In genomic region chr1:182200025-182200814, GRCh38 we compare ENCODE assay signal across 1 cellular context.
A peak's percentile ranks its signal among the peaks of the same experiment; 100 is the strongest.
TF ChIP-seq lines count a peak whose summit lies in the region.

No MANE protein-coding gene starts in this region.

TF ChIP-seq in K562, 482 proteins besides CTCF, POLR2A, EP300 and RAD21 (continued from another document and continues in another):
- TF ChIP-seq, protein P1, sequence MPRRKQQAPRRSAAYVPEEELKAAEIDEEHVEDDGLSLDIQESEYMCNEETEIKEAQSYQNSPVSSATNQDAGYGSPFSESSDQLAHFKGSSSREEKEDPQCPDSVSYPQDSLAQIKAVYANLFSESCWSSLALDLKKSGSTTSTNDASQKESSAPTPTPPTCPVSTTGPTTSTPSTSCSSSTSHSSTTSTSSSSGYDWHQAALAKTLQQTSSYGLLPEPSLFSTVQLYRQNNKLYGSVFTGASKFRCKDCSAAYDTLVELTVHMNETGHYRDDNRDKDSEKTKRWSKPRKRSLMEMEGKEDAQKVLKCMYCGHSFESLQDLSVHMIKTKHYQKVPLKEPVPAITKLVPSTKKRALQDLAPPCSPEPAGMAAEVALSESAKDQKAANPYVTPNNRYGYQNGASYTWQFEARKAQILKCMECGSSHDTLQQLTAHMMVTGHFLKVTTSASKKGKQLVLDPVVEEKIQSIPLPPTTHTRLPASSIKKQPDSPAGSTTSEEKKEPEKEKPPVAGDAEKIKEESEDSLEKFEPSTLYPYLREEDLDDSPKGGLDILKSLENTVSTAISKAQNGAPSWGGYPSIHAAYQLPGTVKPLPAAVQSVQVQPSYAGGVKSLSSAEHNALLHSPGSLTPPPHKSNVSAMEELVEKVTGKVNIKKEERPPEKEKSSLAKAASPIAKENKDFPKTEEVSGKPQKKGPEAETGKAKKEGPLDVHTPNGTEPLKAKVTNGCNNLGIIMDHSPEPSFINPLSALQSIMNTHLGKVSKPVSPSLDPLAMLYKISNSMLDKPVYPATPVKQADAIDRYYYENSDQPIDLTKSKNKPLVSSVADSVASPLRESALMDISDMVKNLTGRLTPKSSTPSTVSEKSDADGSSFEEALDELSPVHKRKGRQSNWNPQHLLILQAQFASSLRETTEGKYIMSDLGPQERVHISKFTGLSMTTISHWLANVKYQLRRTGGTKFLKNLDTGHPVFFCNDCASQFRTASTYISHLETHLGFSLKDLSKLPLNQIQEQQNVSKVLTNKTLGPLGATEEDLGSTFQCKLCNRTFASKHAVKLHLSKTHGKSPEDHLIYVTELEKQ (CRISPR knock-in tag; IDR thresholded peaks at IDR 0.05): no peak
- TF ChIP-seq BCL6 (CRISPR knock-in tag; IDR thresholded peaks at IDR 0.05) (no peak), IRF1 (CRISPR knock-in tag; IDR thresholded peaks at IDR 0.05; ENCODE audit: borderline replicate concordance) (no peak), ZNF224 (CRISPR knock-in tag; IDR thresholded peaks at IDR 0.05) (no peak), LEF1 (IDR thresholded peaks at IDR 0.05) (peak; percentile 71), KLF13 (tag; IDR thresholded peaks at IDR 0.05; ENCODE audit: borderline replicate concordance, low read depth) (no peak), MCM7 (IDR thresholded peaks at IDR 0.05) (no peak), C11orf30 (IDR thresholded peaks at IDR 0.05; ENCODE audit: low read depth) (no peak), BRD4 (IDR thresholded peaks at IDR 0.05) (no peak), CEBPB (tag; IDR thresholded peaks at IDR 0.05) (peak; percentile 100), NEUROD1 (IDR thresholded peaks at IDR 0.05; ENCODE audit: borderline replicate concordance, low read depth, low read length, partially characterized antibody) (peak; percentile 62), FIP1L1 (IDR thresholded peaks at IDR 0.05; ENCODE audit: low read depth, low read length, poor library complexity, severe bottlenecking) (no peak), TCF7 (IDR thresholded peaks at IDR 0.05; ENCODE audit: borderline replicate concordance) (no peak), ESRRB (CRISPR knock-in tag; IDR thresholded peaks at IDR 0.05; ENCODE audit: borderline replicate concordance) (no peak), HIVEP1 (CRISPR knock-in tag; IDR thresholded peaks at IDR 0.05) (no peak), SNRNP70 (optimal IDR thresholded peaks at IDR 0.05; ENCODE audit: low read depth, low read length) (no peak), MYC (IDR thresholded peaks at IDR 0.05; ENCODE audit: low read depth, low read length) (peak; percentile 67), MYC (CRISPR knock-in tag; IDR thresholded peaks at IDR 0.05; ENCODE audit: borderline replicate concordance, low read depth) (no peak), MTA3 (IDR thresholded peaks at IDR 0.05; ENCODE audit: borderline replicate concordance) (no peak; the same call in 1 of the 2 replicates), PRPF4 (IDR thresholded peaks at IDR 0.05; ENCODE audit: insufficient read depth, low read depth, low read length, poor library complexity, severe bottlenecking) (no peak), ZFPM2 (CRISPR knock-in tag; IDR thresholded peaks at IDR 0.05) (no peak), ETV1 (tag; conservative IDR thresholded peaks at IDR 0.05; ENCODE audit: low read depth) (no peak), SPI1 (IDR thresholded peaks at IDR 0.05; ENCODE audit: borderline replicate concordance, low read depth, low read length) (no peak), RUNX1 (IDR thresholded peaks at IDR 0.05; ENCODE audit: low read depth) (peak; percentile 87), PTRF (tag; IDR thresholded peaks at IDR 0.05) (no peak), MYBL2 (IDR thresholded peaks at IDR 0.05; ENCODE audit: low read depth) (no peak), MYBL2 (CRISPR knock-in tag; IDR thresholded peaks at IDR 0.05; ENCODE audit: borderline replicate concordance) (no peak), RNF2 (IDR thresholded peaks at IDR 0.05) (peak; percentile 86), SREBF2 (CRISPR knock-in tag; IDR thresholded peaks at IDR 0.05) (no peak), ZNF398 (CRISPR knock-in tag; IDR thresholded peaks at IDR 0.05) (no peak), PRDM10 (IDR thresholded peaks at IDR 0.05; ENCODE audit: partially characterized antibody) (no peak), PATZ1 (CRISPR knock-in tag; IDR thresholded peaks at IDR 0.05; ENCODE audit: borderline replicate concordance) (no peak), ZC3H11A (IDR thresholded peaks at IDR 0.05; ENCODE audit: low read depth, low read length) (no peak), SNAPC5 (CRISPR knock-in tag; IDR thresholded peaks at IDR 0.05) (no peak), CTBP1 (IDR thresholded peaks at IDR 0.05; ENCODE audit: borderline replicate concordance) (peak; percentile 62; the same call in 1 of the 2 replicates), MEF2A (IDR thresholded peaks at IDR 0.05; ENCODE audit: control insufficient read depth, low read depth, low read length) (no peak), L3MBTL2 (IDR thresholded peaks at IDR 0.05) (peak; percentile 49; the same call in 1 of the 2 replicates), FOXM1 (IDR thresholded peaks at IDR 0.05; ENCODE audit: low read depth) (peak; percentile 90), FOXM1 (CRISPR knock-in tag; IDR thresholded peaks at IDR 0.05; ENCODE audit: low read depth) (no peak), ZNF318 (IDR thresholded peaks at IDR 0.05; ENCODE audit: borderline replicate concordance in 1 of 2, low read depth in 1 of 2) (no peak; a peak in 1 of 4 replicates), PTTG1 (tag; IDR thresholded peaks at IDR 0.05; ENCODE audit: low read depth) (no peak), SRSF7 (optimal IDR thresholded peaks at IDR 0.05; ENCODE audit: low read depth, low read length) (no peak)
- TF ChIP-seq, protein P2, sequence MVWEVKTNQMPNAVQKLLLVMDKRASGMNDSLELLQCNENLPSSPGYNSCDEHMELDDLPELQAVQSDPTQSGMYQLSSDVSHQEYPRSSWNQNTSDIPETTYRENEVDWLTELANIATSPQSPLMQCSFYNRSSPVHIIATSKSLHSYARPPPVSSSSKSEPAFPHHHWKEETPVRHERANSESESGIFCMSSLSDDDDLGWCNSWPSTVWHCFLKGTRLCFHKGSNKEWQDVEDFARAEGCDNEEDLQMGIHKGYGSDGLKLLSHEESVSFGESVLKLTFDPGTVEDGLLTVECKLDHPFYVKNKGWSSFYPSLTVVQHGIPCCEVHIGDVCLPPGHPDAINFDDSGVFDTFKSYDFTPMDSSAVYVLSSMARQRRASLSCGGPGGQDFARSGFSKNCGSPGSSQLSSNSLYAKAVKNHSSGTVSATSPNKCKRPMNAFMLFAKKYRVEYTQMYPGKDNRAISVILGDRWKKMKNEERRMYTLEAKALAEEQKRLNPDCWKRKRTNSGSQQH (CRISPR knock-in tag; IDR thresholded peaks at IDR 0.05): no peak
